14 cellular contexts compared by ENCODE assay signal in genomic region chr2:233261819-233262555, GRCh38. TPM values are rescaled to one million over a fixed set of nuclear protein-coding genes. Genes with fewer than 3 reads are reported as not detected.
DNase-seq lines count a peak whose midpoint lies in the region; ATAC-seq and TF ChIP-seq lines count a peak whose summit lies in the region.
"Had no signal": no experiment of that assay in that cellular context is flagged by ENCODE, and none has a peak within 500 bp of the region (broad histone marks: within the 10 kb centered on the region; RNA-seq: fewer than 3 reads in every experiment).

No MANE protein-coding gene starts in this region.

- no peak for TF ChIP-seq CTCF in lower leg skin (IDR thresholded peaks at IDR 0.05)

- peaks cover 57% of the 10 kb centered on the region for H3K4me1 Mint-ChIP-seq in stimulated activated naive CD8-positive, alpha-beta T cell treated with anti-CD3 and anti-CD28 coated beads, Interleukin-15, Interleukin-2, amounts not matched to agents 100 ng/mL and 50 ng/mL, for 24 hours (ENCODE audit: low read depth)
- H3K4me1 Mint-ChIP-seq in activated T-helper 17 cell treated with anti-CD3 and anti-CD28 coated beads, Interleukin-2, amount 50 U/mL, for 72 hours = peaks cover 40% of the 10 kb centered on the region

- H3K9me3 Mint-ChIP-seq in stimulated activated naive CD8-positive, alpha-beta T cell treated with anti-CD3 and anti-CD28 coated beads, Interleukin-15, Interleukin-2, amounts not matched to agents 100 ng/mL and 50 ng/mL, for 24 hours = no peaks in the 10 kb centered on the region
- no peaks in the 10 kb centered on the region for H3K9me3 Mint-ChIP-seq in activated T-helper 17 cell treated with anti-CD3 and anti-CD28 coated beads, Interleukin-2, amount 50 U/mL, for 72 hours

- H3K27ac Mint-ChIP-seq in stimulated activated naive CD8-positive, alpha-beta T cell treated with anti-CD3 and anti-CD28 coated beads, Interleukin-15, Interleukin-2, amounts not matched to agents 100 ng/mL and 50 ng/mL, for 24 hours = peak overlapping the region; percentile 69
- peak overlapping the region; percentile 76 for H3K27ac Mint-ChIP-seq in activated T-helper 17 cell treated with anti-CD3 and anti-CD28 coated beads, Interleukin-2, amount 50 U/mL, for 72 hours

- no peaks in the 10 kb centered on the region for H3K4me1 ChIP-seq in right cardiac atrium (ENCODE audit: control insufficient read depth, insufficient read depth, low read length)

- peaks cover 96% of the 10 kb centered on the region for H3K36me3 Mint-ChIP-seq in stimulated activated naive CD8-positive, alpha-beta T cell treated with anti-CD3 and anti-CD28 coated beads, Interleukin-15, Interleukin-2, amounts not matched to agents 100 ng/mL and 50 ng/mL, for 24 hours (ENCODE audit: low read depth)
- peaks cover 100% of the 10 kb centered on the region for H3K36me3 Mint-ChIP-seq in activated T-helper 17 cell treated with anti-CD3 and anti-CD28 coated beads, Interleukin-2, amount 50 U/mL, for 72 hours (ENCODE audit: low read depth)

- DNase-seq in stimulated activated naive CD8-positive, alpha-beta T cell treated with anti-CD3 and anti-CD28 coated beads, Interleukin-15, Interleukin-2, amounts not matched to agents 100 U/mL and 50 U/mL, for 24 hours = no peak
- DNase-seq in right cardiac atrium = no peak
- DNase-seq in lower leg skin (ENCODE audit: low spot score in 2 of 2) = no peak
- DNase-seq in substantia nigra (lab: John Stamatoyannopoulos, UW) = no peak
- DNase-seq: anterior cingulate cortex, NCI-H226, stomach had no signal

- H3K27ac ChIP-seq in right cardiac atrium (ENCODE audit: low read length) (no peak overlapping the region), substantia nigra (ENCODE audit: low read depth, low read length, poor library complexity, severe bottlenecking) (no peak overlapping the region)
- H3K27ac ChIP-seq: stomach had no signal

- H3K27me3 ChIP-seq in right cardiac atrium (ENCODE audit: control insufficient read depth, insufficient read depth) = no peaks in the 10 kb centered on the region
- H3K27me3 ChIP-seq: stomach had no signal

- no peak for ATAC-seq in stimulated activated naive CD8-positive, alpha-beta T cell treated with anti-CD3 and anti-CD28 coated beads, Interleukin-15, Interleukin-2, amounts not matched to agents 100 U/mL and 50 U/mL, for 24 hours
- ATAC-seq in HG02610 (IDR thresholded peaks at IDR 0.05; ENCODE audit: unreplicated experiment) (peak; percentile 84), right cardiac atrium (no peak), HG02970 (IDR thresholded peaks at IDR 0.05; ENCODE audit: low FRiP score, unreplicated experiment) (no peak)
- ATAC-seq in activated T-helper 17 cell treated with anti-CD3 and anti-CD28 coated beads, Interleukin-2, amount 50 U/mL, for 72 hours (replicated peaks) = peak; percentile 78
- ATAC-seq: activated CD4-positive, CD25-positive, alpha-beta regulatory T cell treated with anti-CD3 and anti-CD28 coated beads, Interleukin-2, amount 50 U/mL, for 24 hours; Right ventricle myocardium inferior had no signal

- no peak for TF ChIP-seq POLR2A in lower leg skin (IDR thresholded peaks at IDR 0.05)

- WGBS in right cardiac atrium = 88% methylated on average over 9 of the region's 9 CpGs
- 87 to 90% methylated on average over 9 of the region's 9 CpGs for WGBS in lower leg skin, 2 donors

- intact Hi-C loops in right cardiac atrium (cut with DNase I) = no loop called here
- intact Hi-C loops in lower leg skin (cut with DNase I; ENCODE audit: low total_unique reads) = no loop called here

- H3K9me3 ChIP-seq in right cardiac atrium (ENCODE audit: control insufficient read depth, low read length) = no peaks in the 10 kb centered on the region
- H3K9me3 ChIP-seq: stomach had no signal

- H3K27me3 Mint-ChIP-seq in stimulated activated naive CD8-positive, alpha-beta T cell treated with anti-CD3 and anti-CD28 coated beads, Interleukin-15, Interleukin-2, amounts not matched to agents 100 ng/mL and 50 ng/mL, for 24 hours = no peaks in the 10 kb centered on the region
- no peaks in the 10 kb centered on the region for H3K27me3 Mint-ChIP-seq in activated T-helper 17 cell treated with anti-CD3 and anti-CD28 coated beads, Interleukin-2, amount 50 U/mL, for 72 hours

- no peak overlapping the region for H3K4me3 ChIP-seq in right cardiac atrium (ENCODE audit: low read length)
- no peak overlapping the region for H3K4me3 ChIP-seq in lower leg skin (ENCODE audit: low read depth, poor library complexity, severe bottlenecking)
- H3K4me3 ChIP-seq: stomach had no signal

- no peak overlapping the region for H3K4me3 Mint-ChIP-seq in stimulated activated naive CD8-positive, alpha-beta T cell treated with anti-CD3 and anti-CD28 coated beads, Interleukin-15, Interleukin-2, amounts not matched to agents 100 ng/mL and 50 ng/mL, for 24 hours
- no peak overlapping the region for H3K4me3 Mint-ChIP-seq in activated T-helper 17 cell treated with anti-CD3 and anti-CD28 coated beads, Interleukin-2, amount 50 U/mL, for 72 hours

RNA-seq across cellular contexts. Expression of gene ATG16L1, which starts 10.5 kb away (rescaled TPM):
- total RNA-seq in activated T-helper 17 cell treated with anti-CD3 and anti-CD28 coated beads, Interleukin-2, amount 50 U/mL, for 72 hours = 10 to 100 TPM; 24.5 to 34.1 TPM
- total RNA-seq in right cardiac atrium (10 to 100 TPM; 16.2 to 18.8 (median 17.9) TPM), lower leg skin (10 to 100 TPM; 38.9 to 56.9 (median 40.4) TPM)
- polyA plus RNA-seq in right cardiac atrium = 7.9 TPM

RNA-seq across cellular contexts. Expression of gene SAG, which starts 45.6 kb away (rescaled TPM):
- total RNA-seq in activated T-helper 17 cell treated with anti-CD3 and anti-CD28 coated beads, Interleukin-2, amount 50 U/mL, for 72 hours = 1 to 10 TPM in 1 of 2 donors, under 1 TPM in 1; 0.04 to 1.7 TPM
- not detected for total RNA-seq in right cardiac atrium
- polyA plus RNA-seq in right cardiac atrium = not detected
- total RNA-seq in lower leg skin = not detected
- total RNA-seq: epithelial cell of proximal tubule, Right ventricle myocardium inferior had no signal
- polyA plus RNA-seq: stomach had no signal

Comparison
In these comparisons a context has a peak if more than half of its experiments do, and no peak if none do; other contexts are left out.
1. ATAC-seq: peak in HG02610 (single experiment) and activated T-helper 17 cell treated with anti-CD3 and anti-CD28 coated beads, Interleukin-2, amount 50 U/mL, for 72 hours (single experiment); none in stimulated activated naive CD8-positive, alpha-beta T cell treated with anti-CD3 and anti-CD28 coated beads, Interleukin-15, Interleukin-2, amounts not matched to agents 100 U/mL and 50 U/mL, for 24 hours (single experiment), right cardiac atrium (0 of 2) and HG02970 (single experiment).